Comparison of ENCODE assay signal across 1 cellular context in the genomic region with DNA sequence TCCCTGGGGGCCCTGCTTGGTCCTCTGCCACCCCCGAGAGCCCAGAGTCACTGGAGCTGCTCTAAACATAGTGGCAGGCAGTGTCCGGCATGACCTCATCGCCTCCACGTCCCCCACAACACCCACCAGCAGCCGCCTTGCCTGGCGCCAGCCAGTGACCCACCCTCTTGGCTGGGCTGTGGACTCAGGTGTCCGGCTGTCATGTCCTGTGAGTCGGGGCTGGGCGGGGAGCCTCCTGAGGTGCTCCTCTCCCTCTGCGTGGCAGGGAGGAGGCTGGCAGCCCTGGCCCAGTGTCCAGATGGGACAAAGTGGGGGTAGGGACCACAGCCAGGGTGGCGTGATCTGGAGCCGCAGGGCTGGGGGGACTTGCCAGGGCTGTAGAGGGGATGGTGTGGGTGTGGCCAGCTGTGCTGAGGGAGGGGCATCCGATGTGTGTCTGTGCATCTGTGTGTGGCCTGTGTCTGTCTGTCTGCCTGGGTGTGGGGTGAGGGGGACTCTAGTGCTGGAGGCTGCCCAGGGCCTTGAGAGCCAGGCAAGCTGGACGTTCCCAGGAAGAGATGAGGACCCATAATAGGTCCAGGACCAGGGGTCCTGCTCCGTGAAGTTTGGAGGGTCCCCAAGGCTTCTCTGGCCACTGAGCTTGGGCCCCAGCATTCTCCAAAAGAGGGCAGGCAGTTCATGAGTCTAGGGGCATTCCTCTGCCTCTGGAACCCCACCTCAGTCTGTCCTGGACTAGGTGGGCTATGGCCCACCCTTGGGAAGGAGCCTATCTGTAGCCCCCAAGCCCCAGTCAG.
A peak's percentile ranks its signal among the peaks of the same experiment; 100 is the strongest.
TF ChIP-seq lines count a peak whose summit lies in the region.

No MANE protein-coding gene starts in this region.

TF ChIP-seq in HepG2, 621 proteins besides CTCF, POLR2A, EP300 and RAD21 (continued from another document):
- TF ChIP-seq, protein P1, sequence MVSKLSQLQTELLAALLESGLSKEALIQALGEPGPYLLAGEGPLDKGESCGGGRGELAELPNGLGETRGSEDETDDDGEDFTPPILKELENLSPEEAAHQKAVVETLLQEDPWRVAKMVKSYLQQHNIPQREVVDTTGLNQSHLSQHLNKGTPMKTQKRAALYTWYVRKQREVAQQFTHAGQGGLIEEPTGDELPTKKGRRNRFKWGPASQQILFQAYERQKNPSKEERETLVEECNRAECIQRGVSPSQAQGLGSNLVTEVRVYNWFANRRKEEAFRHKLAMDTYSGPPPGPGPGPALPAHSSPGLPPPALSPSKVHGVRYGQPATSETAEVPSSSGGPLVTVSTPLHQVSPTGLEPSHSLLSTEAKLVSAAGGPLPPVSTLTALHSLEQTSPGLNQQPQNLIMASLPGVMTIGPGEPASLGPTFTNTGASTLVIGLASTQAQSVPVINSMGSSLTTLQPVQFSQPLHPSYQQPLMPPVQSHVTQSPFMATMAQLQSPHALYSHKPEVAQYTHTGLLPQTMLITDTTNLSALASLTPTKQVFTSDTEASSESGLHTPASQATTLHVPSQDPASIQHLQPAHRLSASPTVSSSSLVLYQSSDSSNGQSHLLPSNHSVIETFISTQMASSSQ (IDR thresholded peaks at IDR 0.05; ENCODE audit: low read depth): no peak
- TF ChIP-seq, protein P1 (CRISPR knock-in tag; IDR thresholded peaks at IDR 0.05; ENCODE audit: borderline replicate concordance): no peak
- TF ChIP-seq MATR3 (CRISPR knock-in tag; IDR thresholded peaks at IDR 0.05) (0 out of 2 replicates have a peak, but pooled peaks have one; percentile 27), NFRKB (IDR thresholded peaks at IDR 0.05) (no peak), CCDC6 (CRISPR knock-in tag; IDR thresholded peaks at IDR 0.05) (no peak), EEA1 (CRISPR knock-in tag; IDR thresholded peaks at IDR 0.05; ENCODE audit: borderline replicate concordance) (0 out of 2 replicates have a peak, but pooled peaks have one; percentile 43), YY1 (IDR thresholded peaks at IDR 0.05; ENCODE audit: insufficient read depth, insufficient replicate concordance, low read depth, low read length) (no peak), HNRNPL (IDR thresholded peaks at IDR 0.05; ENCODE audit: low read depth, low read length) (peak; percentile 75), ZNF207 (IDR thresholded peaks at IDR 0.05; ENCODE audit: borderline replicate concordance) (no peak), HDAC6 (IDR thresholded peaks at IDR 0.05; ENCODE audit: low read depth, low read length) (no peak), PITX1 (CRISPR knock-in tag; IDR thresholded peaks at IDR 0.05) (no peak), ZC3H4 (CRISPR knock-in tag; IDR thresholded peaks at IDR 0.05; ENCODE audit: borderline replicate concordance) (no peak), KDM3A (CRISPR knock-in tag; IDR thresholded peaks at IDR 0.05; ENCODE audit: low read depth) (no peak), DR1 (CRISPR knock-in tag; IDR thresholded peaks at IDR 0.05) (peak; percentile 15; the same call in 1 of the 2 replicates), ZBTB38 (CRISPR knock-in tag; IDR thresholded peaks at IDR 0.05) (no peak), TCF12 (IDR thresholded peaks at IDR 0.05) (no peak), TCF12 (CRISPR knock-in tag; IDR thresholded peaks at IDR 0.05) (no peak), FOXO1 (CRISPR knock-in tag; IDR thresholded peaks at IDR 0.05) (no peak), SAFB2 (CRISPR knock-in tag; IDR thresholded peaks at IDR 0.05; ENCODE audit: borderline replicate concordance, low read depth) (no peak), HOXA9 (CRISPR knock-in tag; IDR thresholded peaks at IDR 0.05; ENCODE audit: borderline replicate concordance) (no peak)
- TF ChIP-seq, protein P2, sequence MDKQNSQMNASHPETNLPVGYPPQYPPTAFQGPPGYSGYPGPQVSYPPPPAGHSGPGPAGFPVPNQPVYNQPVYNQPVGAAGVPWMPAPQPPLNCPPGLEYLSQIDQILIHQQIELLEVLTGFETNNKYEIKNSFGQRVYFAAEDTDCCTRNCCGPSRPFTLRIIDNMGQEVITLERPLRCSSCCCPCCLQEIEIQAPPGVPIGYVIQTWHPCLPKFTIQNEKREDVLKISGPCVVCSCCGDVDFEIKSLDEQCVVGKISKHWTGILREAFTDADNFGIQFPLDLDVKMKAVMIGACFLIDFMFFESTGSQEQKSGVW (CRISPR knock-in tag; IDR thresholded peaks at IDR 0.05; ENCODE audit: borderline replicate concordance): no peak
- TF ChIP-seq, protein P3, sequence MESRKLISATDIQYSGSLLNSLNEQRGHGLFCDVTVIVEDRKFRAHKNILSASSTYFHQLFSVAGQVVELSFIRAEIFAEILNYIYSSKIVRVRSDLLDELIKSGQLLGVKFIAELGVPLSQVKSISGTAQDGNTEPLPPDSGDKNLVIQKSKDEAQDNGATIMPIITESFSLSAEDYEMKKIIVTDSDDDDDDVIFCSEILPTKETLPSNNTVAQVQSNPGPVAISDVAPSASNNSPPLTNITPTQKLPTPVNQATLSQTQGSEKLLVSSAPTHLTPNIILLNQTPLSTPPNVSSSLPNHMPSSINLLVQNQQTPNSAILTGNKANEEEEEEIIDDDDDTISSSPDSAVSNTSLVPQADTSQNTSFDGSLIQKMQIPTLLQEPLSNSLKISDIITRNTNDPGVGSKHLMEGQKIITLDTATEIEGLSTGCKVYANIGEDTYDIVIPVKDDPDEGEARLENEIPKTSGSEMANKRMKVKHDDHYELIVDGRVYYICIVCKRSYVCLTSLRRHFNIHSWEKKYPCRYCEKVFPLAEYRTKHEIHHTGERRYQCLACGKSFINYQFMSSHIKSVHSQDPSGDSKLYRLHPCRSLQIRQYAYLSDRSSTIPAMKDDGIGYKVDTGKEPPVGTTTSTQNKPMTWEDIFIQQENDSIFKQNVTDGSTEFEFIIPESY (CRISPR knock-in tag; IDR thresholded peaks at IDR 0.05): peak; percentile 16; the same call in 1 of the 2 replicates
- TF ChIP-seq, protein P4, sequence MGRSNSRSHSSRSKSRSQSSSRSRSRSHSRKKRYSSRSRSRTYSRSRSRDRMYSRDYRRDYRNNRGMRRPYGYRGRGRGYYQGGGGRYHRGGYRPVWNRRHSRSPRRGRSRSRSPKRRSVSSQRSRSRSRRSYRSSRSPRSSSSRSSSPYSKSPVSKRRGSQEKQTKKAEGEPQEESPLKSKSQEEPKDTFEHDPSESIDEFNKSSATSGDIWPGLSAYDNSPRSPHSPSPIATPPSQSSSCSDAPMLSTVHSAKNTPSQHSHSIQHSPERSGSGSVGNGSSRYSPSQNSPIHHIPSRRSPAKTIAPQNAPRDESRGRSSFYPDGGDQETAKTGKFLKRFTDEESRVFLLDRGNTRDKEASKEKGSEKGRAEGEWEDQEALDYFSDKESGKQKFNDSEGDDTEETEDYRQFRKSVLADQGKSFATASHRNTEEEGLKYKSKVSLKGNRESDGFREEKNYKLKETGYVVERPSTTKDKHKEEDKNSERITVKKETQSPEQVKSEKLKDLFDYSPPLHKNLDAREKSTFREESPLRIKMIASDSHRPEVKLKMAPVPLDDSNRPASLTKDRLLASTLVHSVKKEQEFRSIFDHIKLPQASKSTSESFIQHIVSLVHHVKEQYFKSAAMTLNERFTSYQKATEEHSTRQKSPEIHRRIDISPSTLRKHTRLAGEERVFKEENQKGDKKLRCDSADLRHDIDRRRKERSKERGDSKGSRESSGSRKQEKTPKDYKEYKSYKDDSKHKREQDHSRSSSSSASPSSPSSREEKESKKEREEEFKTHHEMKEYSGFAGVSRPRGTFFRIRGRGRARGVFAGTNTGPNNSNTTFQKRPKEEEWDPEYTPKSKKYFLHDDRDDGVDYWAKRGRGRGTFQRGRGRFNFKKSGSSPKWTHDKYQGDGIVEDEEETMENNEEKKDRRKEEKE (IDR thresholded peaks at IDR 0.05): no peak
- TF ChIP-seq, protein P5, sequence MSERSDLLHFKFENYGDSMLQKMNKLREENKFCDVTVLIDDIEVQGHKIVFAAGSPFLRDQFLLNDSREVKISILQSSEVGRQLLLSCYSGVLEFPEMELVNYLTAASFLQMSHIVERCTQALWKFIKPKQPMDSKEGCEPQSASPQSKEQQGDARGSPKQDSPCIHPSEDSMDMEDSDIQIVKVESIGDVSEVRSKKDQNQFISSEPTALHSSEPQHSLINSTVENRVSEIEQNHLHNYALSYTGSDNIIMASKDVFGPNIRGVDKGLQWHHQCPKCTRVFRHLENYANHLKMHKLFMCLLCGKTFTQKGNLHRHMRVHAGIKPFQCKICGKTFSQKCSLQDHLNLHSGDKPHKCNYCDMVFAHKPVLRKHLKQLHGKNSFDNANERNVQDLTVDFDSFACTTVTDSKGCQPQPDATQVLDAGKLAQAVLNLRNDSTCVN (CRISPR knock-in tag; IDR thresholded peaks at IDR 0.05; ENCODE audit: borderline replicate concordance): no peak
- TF ChIP-seq, protein P6, sequence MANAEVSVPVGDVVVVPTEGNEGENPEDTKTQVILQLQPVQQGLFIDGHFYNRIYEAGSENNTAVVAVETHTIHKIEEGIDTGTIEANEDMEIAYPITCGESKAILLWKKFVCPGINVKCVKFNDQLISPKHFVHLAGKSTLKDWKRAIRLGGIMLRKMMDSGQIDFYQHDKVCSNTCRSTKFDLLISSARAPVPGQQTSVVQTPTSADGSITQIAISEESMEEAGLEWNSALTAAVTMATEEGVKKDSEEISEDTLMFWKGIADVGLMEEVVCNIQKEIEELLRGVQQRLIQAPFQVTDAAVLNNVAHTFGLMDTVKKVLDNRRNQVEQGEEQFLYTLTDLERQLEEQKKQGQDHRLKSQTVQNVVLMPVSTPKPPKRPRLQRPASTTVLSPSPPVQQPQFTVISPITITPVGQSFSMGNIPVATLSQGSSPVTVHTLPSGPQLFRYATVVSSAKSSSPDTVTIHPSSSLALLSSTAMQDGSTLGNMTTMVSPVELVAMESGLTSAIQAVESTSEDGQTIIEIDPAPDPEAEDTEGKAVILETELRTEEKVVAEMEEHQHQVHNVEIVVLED (CRISPR knock-in tag; IDR thresholded peaks at IDR 0.05; ENCODE audit: borderline replicate concordance): no peak
- TF ChIP-seq, protein P7, sequence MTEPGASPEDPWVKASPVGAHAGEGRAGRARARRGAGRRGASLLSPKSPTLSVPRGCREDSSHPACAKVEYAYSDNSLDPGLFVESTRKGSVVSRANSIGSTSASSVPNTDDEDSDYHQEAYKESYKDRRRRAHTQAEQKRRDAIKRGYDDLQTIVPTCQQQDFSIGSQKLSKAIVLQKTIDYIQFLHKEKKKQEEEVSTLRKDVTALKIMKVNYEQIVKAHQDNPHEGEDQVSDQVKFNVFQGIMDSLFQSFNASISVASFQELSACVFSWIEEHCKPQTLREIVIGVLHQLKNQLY (CRISPR knock-in tag; IDR thresholded peaks at IDR 0.05): no peak
- TF ChIP-seq, protein P8, sequence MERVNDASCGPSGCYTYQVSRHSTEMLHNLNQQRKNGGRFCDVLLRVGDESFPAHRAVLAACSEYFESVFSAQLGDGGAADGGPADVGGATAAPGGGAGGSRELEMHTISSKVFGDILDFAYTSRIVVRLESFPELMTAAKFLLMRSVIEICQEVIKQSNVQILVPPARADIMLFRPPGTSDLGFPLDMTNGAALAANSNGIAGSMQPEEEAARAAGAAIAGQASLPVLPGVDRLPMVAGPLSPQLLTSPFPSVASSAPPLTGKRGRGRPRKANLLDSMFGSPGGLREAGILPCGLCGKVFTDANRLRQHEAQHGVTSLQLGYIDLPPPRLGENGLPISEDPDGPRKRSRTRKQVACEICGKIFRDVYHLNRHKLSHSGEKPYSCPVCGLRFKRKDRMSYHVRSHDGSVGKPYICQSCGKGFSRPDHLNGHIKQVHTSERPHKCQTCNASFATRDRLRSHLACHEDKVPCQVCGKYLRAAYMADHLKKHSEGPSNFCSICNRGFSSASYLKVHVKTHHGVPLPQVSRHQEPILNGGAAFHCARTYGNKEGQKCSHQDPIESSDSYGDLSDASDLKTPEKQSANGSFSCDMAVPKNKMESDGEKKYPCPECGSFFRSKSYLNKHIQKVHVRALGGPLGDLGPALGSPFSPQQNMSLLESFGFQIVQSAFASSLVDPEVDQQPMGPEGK (CRISPR knock-in tag; IDR thresholded peaks at IDR 0.05): 0 out of 2 replicates have a peak, but pooled peaks have one; percentile 28
